ENCODE assay signal across 1 cellular context in genomic region chr12:113090740-113091139, GRCh38.
TF ChIP-seq lines count a peak whose summit lies in the region.

No MANE protein-coding gene starts in this region.

TF ChIP-seq in GM12878, 131 proteins besides CTCF, POLR2A, EP300 and RAD21:
- peak; percentile 45 for TF ChIP-seq USF1 (IDR thresholded peaks at IDR 0.05; ENCODE audit: borderline replicate concordance, extremely low read length, insufficient read depth, low read depth, low read length)
- TF ChIP-seq BHLHE40 (IDR thresholded peaks at IDR 0.05; ENCODE audit: borderline replicate concordance in 1 of 2, low read depth in 2 of 2, low read length in 1 of 2): peak in 1 of 2 experiments; percentile 45; a peak in 2 of 4 replicates
- peak; percentile 51 for TF ChIP-seq BCL3 (IDR thresholded peaks at IDR 0.05; ENCODE audit: borderline replicate concordance, insufficient read depth, low read depth, low read length, poor library complexity, severe bottlenecking)
- no peak for TF ChIP-seq NRF1 (conservative IDR thresholded peaks at IDR 0.05; ENCODE audit: low read depth, low read length)
- TF ChIP-seq ZNF687 (IDR thresholded peaks at IDR 0.05): peak; percentile 51; the same call in 1 of the 2 replicates
- TF ChIP-seq ZSCAN29 (IDR thresholded peaks at IDR 0.05): no peak
- 0 out of 3 replicates have a peak, but pooled peaks of 1 of the 2 experiments have one; percentile 26 for TF ChIP-seq EGR1 (IDR thresholded peaks at IDR 0.05; ENCODE audit: borderline replicate concordance in 1 of 2, low read depth in 2 of 2, low read length in 2 of 2)
